ENCODE assay signal across 21 cellular contexts in the genomic region with DNA sequence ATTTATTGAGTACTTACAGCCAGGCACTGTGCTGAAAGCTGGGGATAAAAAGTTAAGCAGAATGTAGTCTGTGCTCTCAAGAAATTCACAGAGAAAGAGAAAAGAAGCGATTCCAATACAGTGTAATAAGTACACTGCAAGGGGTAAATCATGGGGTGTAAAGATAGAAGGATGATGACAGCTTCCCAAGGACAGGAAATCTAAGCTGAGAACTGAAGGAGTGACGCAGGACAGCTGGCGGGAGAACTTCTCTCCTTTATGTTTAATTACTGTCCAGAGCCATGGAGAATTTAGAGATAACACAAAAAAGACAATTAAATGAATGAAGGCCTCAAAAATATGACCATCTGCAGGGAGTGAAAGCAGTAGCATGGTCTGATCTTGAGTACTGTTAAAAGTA. TPM values are rescaled to one million over a fixed set of nuclear protein-coding genes. Genes with fewer than 3 reads are reported as not detected.
"Had no signal": no experiment of that assay in that cellular context is flagged by ENCODE, and none has a peak within 500 bp of the region (broad histone marks: within the 10 kb centered on the region; RNA-seq: fewer than 3 reads in every experiment).

No MANE protein-coding gene starts in this region.

- H3K36me3 Mint-ChIP-seq: activated naive CD4-positive, alpha-beta T cell treated with anti-CD3 and anti-CD28 coated beads, Interleukin-2, amount 50 U/mL, for 24 hours; naive B cell; stimulated activated effector memory CD8-positive, alpha-beta T cell treated with anti-CD3 and anti-CD28 coated beads, Interleukin-12 subunit alpha, Interleukin-12 subunit beta, amount 100 ng/mL, for 72 hours had no signal

- H3K36me3 ChIP-seq: adrenal gland, esophagus squamous epithelium, pancreas, thyroid gland had no signal

- H3K27ac ChIP-seq: adrenal gland, coronary artery, esophagus squamous epithelium, pancreas, thyroid gland had no signal

- H3K9me3 Mint-ChIP-seq: activated naive CD4-positive, alpha-beta T cell treated with anti-CD3 and anti-CD28 coated beads, Interleukin-2, amount 50 U/mL, for 24 hours; naive B cell; stimulated activated effector memory CD8-positive, alpha-beta T cell treated with anti-CD3 and anti-CD28 coated beads, Interleukin-12 subunit alpha, Interleukin-12 subunit beta, amount 100 ng/mL, for 72 hours had no signal

- H3K27me3 ChIP-seq: adrenal gland, thyroid gland had no signal

- H3K27ac Mint-ChIP-seq: stimulated activated effector memory CD8-positive, alpha-beta T cell treated with anti-CD3 and anti-CD28 coated beads, Interleukin-12 subunit alpha, Interleukin-12 subunit beta, amount 100 ng/mL, for 72 hours; T-helper 17 cell had no signal

- H3K4me1 ChIP-seq: esophagus squamous epithelium, thyroid gland had no signal

- H3K27me3 Mint-ChIP-seq: activated naive CD4-positive, alpha-beta T cell treated with anti-CD3 and anti-CD28 coated beads, Interleukin-2, amount 50 U/mL, for 24 hours had no signal

- H3K9me3 ChIP-seq: adrenal gland, esophagus squamous epithelium, pancreas, thyroid gland had no signal

- H3K4me3 ChIP-seq: adrenal gland, coronary artery, esophagus squamous epithelium, pancreas, thyroid gland had no signal

- DNase-seq: activated CD4-positive, alpha-beta T cell treated with anti-CD3 and anti-CD28 coated beads for 48 hours; activated CD8-positive, alpha-beta memory T cell treated with anti-CD3 and anti-CD28 coated beads, Interleukin-2, amount 50 U/mL, for 4 hours; activated CD8-positive, alpha-beta T cell treated with anti-CD3 and anti-CD28 coated beads, Interleukin-2, amount 10 ng/mL, durations not matched to agents 7 days and 5 days; activated effector memory CD4-positive, alpha-beta T cell treated with anti-CD3 and anti-CD28 coated beads, Interleukin-2, amount 50 U/mL, for 16 hours; activated T-cell treated with anti-CD3 and anti-CD28 coated beads, Interleukin-2, amount 50 U/mL, for 48 hours; adrenal gland; central memory CD4-positive, alpha-beta T cell; effector CD8-positive, alpha-beta T cell; esophagus squamous epithelium; left cardiac atrium; naive B cell; pancreas; T-helper 17 cell; thyroid gland had no signal

- ATAC-seq: activated CD8-positive, alpha-beta T cell treated with anti-CD3 and anti-CD28 coated beads, Interleukin-2, amount 10 ng/mL, durations not matched to agents 7 days and 5 days; pancreas; T-helper 17 cell had no signal

- H3K4me3 Mint-ChIP-seq: activated CD8-positive, alpha-beta T cell treated with anti-CD3 and anti-CD28 coated beads, Interleukin-2, amount 10 ng/mL, durations not matched to agents 7 days and 5 days; naive B cell; stimulated activated effector memory CD8-positive, alpha-beta T cell treated with anti-CD3 and anti-CD28 coated beads, Interleukin-12 subunit alpha, Interleukin-12 subunit beta, amount 100 ng/mL, for 72 hours had no signal

RNA-seq across cellular contexts. Expression of a gene that starts 34.8 kb away (rescaled TPM):
- total RNA-seq: activated CD8-positive, alpha-beta T cell treated with anti-CD3 and anti-CD28 coated beads, Interleukin-2, amount 10 ng/mL, durations not matched to agents 7 days and 5 days; adrenal gland; endothelial cell of umbilical vein; esophagus squamous epithelium; fibroblast of villous mesenchyme; left cardiac atrium; lung microvascular endothelial cell; pancreas; T-helper 17 cell; thyroid gland; urinary bladder had no signal
- polyA plus RNA-seq: adrenal gland, endothelial cell of umbilical vein, pancreas, urinary bladder had no signal
